Comparison of ENCODE assay signal across 11 cellular contexts in genomic region chr12:116144384-116144783, GRCh38.
A peak's percentile ranks its signal among the peaks of the same experiment; 100 is the strongest.
DNase-seq lines count a peak whose midpoint lies in the region; ATAC-seq and TF ChIP-seq lines count a peak whose summit lies in the region.
"Had no signal": no experiment of that assay in that cellular context is flagged by ENCODE, and none has a peak within 500 bp of the region (broad histone marks: within the 10 kb centered on the region; RNA-seq: fewer than 3 reads in every experiment).

No MANE protein-coding gene starts in this region.

- peak; percentile 57 for ATAC-seq in GM18861 (IDR thresholded peaks at IDR 0.05; ENCODE audit: unreplicated experiment)
- ATAC-seq in HG03175 (IDR thresholded peaks at IDR 0.05; ENCODE audit: unreplicated experiment), result peak; percentile 42
- ATAC-seq in GM19397 (IDR thresholded peaks at IDR 0.05; ENCODE audit: unreplicated experiment), result no peak
- no peak for ATAC-seq in HG02840 (IDR thresholded peaks at IDR 0.05; ENCODE audit: low FRiP score, unreplicated experiment)
- ATAC-seq in HG02642 (IDR thresholded peaks at IDR 0.05; ENCODE audit: poor library complexity, unreplicated experiment), result no peak

- no peaks in the 10 kb centered on the region for H3K36me3 Mint-ChIP-seq in osteocyte (ENCODE audit: unreplicated experiment)

- H3K4me3 Mint-ChIP-seq in osteocyte (ENCODE audit: unreplicated experiment), result peak overlapping the region; percentile 7

- no peaks in the 10 kb centered on the region for H3K9me3 Mint-ChIP-seq in osteocyte (ENCODE audit: unreplicated experiment)

- H3K27me3 Mint-ChIP-seq in osteocyte (ENCODE audit: unreplicated experiment), result no peaks in the 10 kb centered on the region

- in situ Hi-C loops in brain microvascular endothelial cell (cut with HindIII; ENCODE audit: low pct_ligation_motif_present, low sequenced_read_pairs), result no loop called here

- H3K27me3 ChIP-seq in brain microvascular endothelial cell (replicated peaks), result no peaks in the 10 kb centered on the region

- no peaks in the 10 kb centered on the region for H3K36me3 ChIP-seq in brain microvascular endothelial cell (replicated peaks)

- no peak for DNase-seq in brain microvascular endothelial cell
- DNase-seq in osteocyte (ENCODE audit: extremely low spot score, unreplicated experiment), result no peak
- DNase-seq in iPS-NIHi7 (ENCODE audit: extremely low spot score), result no peak
- DNase-seq: activated effector memory CD4-positive, alpha-beta T cell treated with Interleukin-2 at 50 U/mL for 16 hours; Caco-2; stimulated activated CD4-positive, alpha-beta T cell treated with anti-CD3 and anti-CD28 coated beads, Interleukin-2, amount 100 ng/mL, for 24 hours had no signal

- peaks cover 70% of the 10 kb centered on the region for H3K4me1 Mint-ChIP-seq in osteocyte (ENCODE audit: unreplicated experiment)

- H3K27ac ChIP-seq in brain microvascular endothelial cell, result peak overlapping the region; percentile 74

- H3K4me3 ChIP-seq in brain microvascular endothelial cell (ENCODE audit: low read depth, low read length), result no peak overlapping the region

- TF ChIP-seq CTCF in brain microvascular endothelial cell (IDR thresholded peaks at IDR 0.05; ENCODE audit: low read depth, low read length, missing control alignments), result no peak
- no peak for TF ChIP-seq CTCF in osteocyte (IDR thresholded peaks at IDR 0.05)

- peak overlapping the region; percentile 83 for H3K27ac Mint-ChIP-seq in osteocyte (ENCODE audit: unreplicated experiment)

Comparison
In these comparisons a context has a peak if more than half of its experiments do, and no peak if none do; other contexts are left out.
1. ATAC-seq: peak in GM18861 (single experiment) and HG03175 (single experiment); none in GM19397 (single experiment), HG02840 (single experiment) and HG02642 (single experiment).